In genomic region chr2:202982779-202983491, GRCh38 we compare ENCODE assay signal across 33 cellular contexts.
"Had no signal": no experiment of that assay in that cellular context is flagged by ENCODE, and none has a peak within 500 bp of the region (broad histone marks: within the 10 kb centered on the region; RNA-seq: fewer than 3 reads in every experiment).

No MANE protein-coding gene starts in this region.

- H3K4me3 Mint-ChIP-seq: activated CD4-positive, alpha-beta memory T cell treated with anti-CD3 and anti-CD28 coated beads for 36 hours; activated naive CD4-positive, alpha-beta T cell treated with anti-CD3 and anti-CD28 coated beads, Interleukin-2, amount 10 ng/mL, durations not matched to agents 7 days and 5 days; activated naive CD8-positive, alpha-beta T cell; activated naive CD8-positive, alpha-beta T cell treated with anti-CD3 and anti-CD28 coated beads, Interleukin-2, amount 50 U/mL, for 24 hours; activated T-cell treated with anti-CD3 and anti-CD28 coated beads, Interleukin-2, amount 50 U/mL, for 4 hours; activated T-helper 1 cell treated with anti-CD3 and anti-CD28 coated beads, Interleukin-12 subunit alpha, Interleukin-12 subunit beta, Interleukin-2, Interleukin-4 antibody, amounts not matched to agents 30 ng/mL and 10 ng/mL and 1 ng/mL, durations not matched to agents 14 hours and 24 hours and 36 hours; brain had no signal

- H3K9me3 Mint-ChIP-seq: activated CD4-positive, alpha-beta memory T cell treated with anti-CD3 and anti-CD28 coated beads for 36 hours; activated naive CD4-positive, alpha-beta T cell treated with anti-CD3 and anti-CD28 coated beads, Interleukin-2, amount 10 ng/mL, durations not matched to agents 7 days and 5 days; activated naive CD8-positive, alpha-beta T cell treated with anti-CD3 and anti-CD28 coated beads, Interleukin-2, amount 50 U/mL, for 24 hours; activated T-cell treated with anti-CD3 and anti-CD28 coated beads, Interleukin-2, amount 50 U/mL, for 4 hours; activated T-helper 1 cell treated with anti-CD3 and anti-CD28 coated beads, Interleukin-12 subunit alpha, Interleukin-12 subunit beta, Interleukin-2, Interleukin-4 antibody, amounts not matched to agents 30 ng/mL and 10 ng/mL and 1 ng/mL, durations not matched to agents 14 hours and 24 hours and 36 hours; brain had no signal

- H3K36me3 ChIP-seq: WERI-Rb-1 had no signal

- H3K27ac Mint-ChIP-seq: activated CD4-positive, alpha-beta memory T cell treated with anti-CD3 and anti-CD28 coated beads for 36 hours; activated naive CD4-positive, alpha-beta T cell treated with anti-CD3 and anti-CD28 coated beads, Interleukin-2, amount 10 ng/mL, durations not matched to agents 7 days and 5 days; activated naive CD8-positive, alpha-beta T cell; activated naive CD8-positive, alpha-beta T cell treated with anti-CD3 and anti-CD28 coated beads, Interleukin-2, amount 50 U/mL, for 24 hours; activated T-helper 1 cell treated with anti-CD3 and anti-CD28 coated beads, Interleukin-12 subunit alpha, Interleukin-12 subunit beta, Interleukin-2, Interleukin-4 antibody, amounts not matched to agents 30 ng/mL and 10 ng/mL and 1 ng/mL, durations not matched to agents 14 hours and 24 hours and 36 hours had no signal

- H3K27me3 Mint-ChIP-seq: activated CD4-positive, alpha-beta memory T cell treated with anti-CD3 and anti-CD28 coated beads for 36 hours; activated naive CD4-positive, alpha-beta T cell treated with anti-CD3 and anti-CD28 coated beads, Interleukin-2, amount 10 ng/mL, durations not matched to agents 7 days and 5 days; activated naive CD8-positive, alpha-beta T cell; activated naive CD8-positive, alpha-beta T cell treated with anti-CD3 and anti-CD28 coated beads, Interleukin-2, amount 50 U/mL, for 24 hours; brain had no signal

- DNase-seq: activated CD4-positive, alpha-beta memory T cell treated with anti-CD3 and anti-CD28 coated beads for 36 hours; activated CD4-positive, alpha-beta T cell treated with anti-CD3 and anti-CD28 coated beads, Interleukin-2, amount 50 U/mL, for 1 hour; activated CD8-positive, alpha-beta memory T cell treated with anti-CD3 and anti-CD28 coated beads, Interleukin-2, amount 50 U/mL, for 4 hours; activated naive CD4-positive, alpha-beta T cell treated with anti-CD3 and anti-CD28 coated beads, Interleukin-2, amount 10 ng/mL, durations not matched to agents 7 days and 5 days; activated naive CD8-positive, alpha-beta T cell treated with anti-CD3 and anti-CD28 coated beads, Interleukin-2, amount 50 U/mL, for 24 hours; activated T-cell treated with anti-CD3 and anti-CD28 coated beads for 4 hours; activated T-cell treated with anti-CD3 and anti-CD28 coated beads, Interleukin-2, amount 50 U/mL, for 4 hours; anterior cingulate cortex; caudate nucleus; cerebellar nuclear complex; Kasumi-1; KG1; MM.1S; MV-4-11; NCI-H1092; NCI-H1417 treated with DMSO at 0.1 percent for 48 hours; NCI-H187 treated with DMSO at 0.1 percent for 48 hours; NCI-H345; NCI-H524 treated with DMSO at 0.1 percent for 48 hours; NK-92 treated with Interleukin-12 subunit alpha and Interleukin-12 subunit beta, amount 100 ng/mL, for 24 hours; PC-9; SW 1271; T-helper 1 cell; T-helper 2 cell; T-helper 9 cell; WERI-Rb-1 had no signal

- H2AFZ ChIP-seq: PC-9 had no signal

- ATAC-seq: activated naive CD8-positive, alpha-beta T cell treated with anti-CD3 and anti-CD28 coated beads, Interleukin-2, amount 50 U/mL, for 24 hours; activated T-cell treated with anti-CD3 and anti-CD28 coated beads, Interleukin-2, amount 50 U/mL, for 4 hours; Right ventricle myocardium inferior had no signal

- FAIRE-seq: bronchial epithelial cell, RCC 7860 had no signal

- H3K4me1 Mint-ChIP-seq: activated naive CD4-positive, alpha-beta T cell treated with anti-CD3 and anti-CD28 coated beads, Interleukin-2, amount 10 ng/mL, durations not matched to agents 7 days and 5 days; activated naive CD8-positive, alpha-beta T cell treated with anti-CD3 and anti-CD28 coated beads, Interleukin-2, amount 50 U/mL, for 24 hours; brain had no signal

- H3K4me3 ChIP-seq: PC-9 had no signal

- H3K27ac ChIP-seq: PC-9, RWPE1, WERI-Rb-1 had no signal

- H3K4me2 ChIP-seq: PC-9 had no signal
